ENCODE assay signal across 1 cellular context in genomic region chr2:58107803-58108710, GRCh38.
TF ChIP-seq lines count a peak whose summit lies in the region.

No MANE protein-coding gene starts in this region.

TF ChIP-seq in HepG2, 621 proteins besides CTCF, POLR2A, EP300 and RAD21 (continued from another document):
- TF ChIP-seq HOMEZ (CRISPR knock-in tag; IDR thresholded peaks at IDR 0.05; ENCODE audit: low read depth): no peak
- TF ChIP-seq ZNF766 (CRISPR knock-in tag; IDR thresholded peaks at IDR 0.05; ENCODE audit: borderline replicate concordance): no peak
- no peak for TF ChIP-seq KLF12 (CRISPR knock-in tag; IDR thresholded peaks at IDR 0.05; ENCODE audit: borderline replicate concordance)
- no peak for TF ChIP-seq TOE1 (CRISPR knock-in tag; IDR thresholded peaks at IDR 0.05)
- no peak for TF ChIP-seq IRF2 (CRISPR knock-in tag; IDR thresholded peaks at IDR 0.05)
- TF ChIP-seq ZNF546 (CRISPR knock-in tag; conservative IDR thresholded peaks at IDR 0.05): no peak
- TF ChIP-seq KAT2B (IDR thresholded peaks at IDR 0.05; ENCODE audit: borderline replicate concordance, low read depth, low read length): no peak
- TF ChIP-seq ZNF777 (CRISPR knock-in tag; IDR thresholded peaks at IDR 0.05): no peak
- no peak for TF ChIP-seq ETV5 (CRISPR knock-in tag; IDR thresholded peaks at IDR 0.05; ENCODE audit: borderline replicate concordance)
- no peak for TF ChIP-seq THAP8 (CRISPR knock-in tag; IDR thresholded peaks at IDR 0.05; ENCODE audit: borderline replicate concordance)
- TF ChIP-seq E2F1 (CRISPR knock-in tag; IDR thresholded peaks at IDR 0.05): no peak
- TF ChIP-seq SNAI1 (CRISPR knock-in tag; IDR thresholded peaks at IDR 0.05; ENCODE audit: borderline replicate concordance): no peak
TF ChIP-seq in HepG2: peak in this region for 0.
